Comparison of ENCODE assay signal across 11 cellular contexts in genomic region chr11:114161486-114162250, GRCh38.
DNase-seq lines count a peak whose midpoint lies in the region; ATAC-seq, FAIRE-seq and TF ChIP-seq lines count a peak whose summit lies in the region.
"Had no signal": no experiment of that assay in that cellular context is flagged by ENCODE, and none has a peak within 500 bp of the region (broad histone marks: within the 10 kb centered on the region; RNA-seq: fewer than 3 reads in every experiment).

No MANE protein-coding gene starts in this region.

- no peak for TF ChIP-seq CTCF in CD4-positive, alpha-beta T cell (IDR thresholded peaks at IDR 0.05)
- TF ChIP-seq CTCF in VCaP (conservative IDR thresholded peaks at IDR 0.05) (no peak), right lobe of liver (IDR thresholded peaks at IDR 0.05) (no peak)

- 80% methylated on average over 8 of the region's 9 CpGs for WGBS in right lobe of liver (ENCODE audit: insufficient coverage, low coverage, low lambda C conversion rate, missing lambda C conversion rate)
- WGBS in small intestine, 3 donors, result 87 to 90% (median 88%) methylated on average over 9 of the region's 9 CpGs

- H3K4me1 ChIP-seq in right lobe of liver (peaks cover 0 to 96% (median 54%) of the 10 kb centered on the region in 4 donors), small intestine (ENCODE audit: control insufficient read depth in 2 of 2, insufficient read depth in 1 of 2, low read depth in 1 of 2, low read length in 1 of 2) (peaks cover 48 to 57% of the 10 kb centered on the region in 2 donors)

- no peaks in the 10 kb centered on the region for H3K9me3 ChIP-seq in CD4-positive, alpha-beta T cell (ENCODE audit: control insufficient read depth, low read length)
- H3K9me3 ChIP-seq in right lobe of liver (no peaks in the 10 kb centered on the region), small intestine (ENCODE audit: control insufficient read depth, low read depth) (no peaks in the 10 kb centered on the region)

- ATAC-seq in CD4-positive, alpha-beta T cell (ENCODE audit: poor library complexity), result no peak
- ATAC-seq in right lobe of liver (no peak), HG02852 (IDR thresholded peaks at IDR 0.05; ENCODE audit: unreplicated experiment) (no peak)

- no peaks in the 10 kb centered on the region for H3K36me3 Mint-ChIP-seq in CD4-positive, alpha-beta T cell (ENCODE audit: low read depth)

- POLR2A ChIA-PET in CD4-positive, alpha-beta T cell (lab: Charles Lee), result interaction anchor here (0.7 to 6.3 kb wide), 4 partner anchors 8 to 32 kb away, joined by 3 to 53 read pairs (median 35); no protein-coding TSS in a partner anchor

- CTCF ChIA-PET in CD4-positive, alpha-beta T cell (lab: Charles Lee), result no interaction called here

- H3K4me3 ChIP-seq in right lobe of liver (no peak overlapping the region), small intestine (ENCODE audit: low read depth in 1 of 2, low read length in 2 of 2) (no peak overlapping the region)

- TF ChIP-seq POLR2A in right lobe of liver (IDR thresholded peaks at IDR 0.05), result no peak

- FAIRE-seq in small intestine (lab: Jason Lieb, UNC), result no peak
- FAIRE-seq: GM18507 had no signal

- peak overlapping the region; percentile 30 for H3K4me3 Mint-ChIP-seq in CD4-positive, alpha-beta T cell

- H3K27me3 Mint-ChIP-seq in CD4-positive, alpha-beta T cell, result no peaks in the 10 kb centered on the region

- H3K27me3 ChIP-seq in CD4-positive, alpha-beta T cell (ENCODE audit: control insufficient read depth, insufficient read depth, low read length), result no peaks in the 10 kb centered on the region
- H3K27me3 ChIP-seq in right lobe of liver (no peaks in the 10 kb centered on the region), small intestine (ENCODE audit: control insufficient read depth in 2 of 2, insufficient read depth in 2 of 2, low read length in 2 of 2) (no peaks in the 10 kb centered on the region)

- DNase-seq in CD4-positive, alpha-beta T cell, result no peak
- DNase-seq in right lobe of liver (no peak), small intestine (no peak), GM19240 (ENCODE audit: insufficient read length, low spot score) (no peak), A172 (ENCODE audit: low spot score) (no peak)
- no peak for DNase-seq in stimulated activated naive CD4-positive, alpha-beta T cell treated with Interleukin-2 at 50 U/mL for 16 hours (lab: John Stamatoyannopoulos, UW)
- DNase-seq: activated CD4-positive, alpha-beta T cell treated with anti-CD3 and anti-CD28 coated beads, Interleukin-2, amount 50 U/mL, for 1 hour; stimulated activated naive CD8-positive, alpha-beta T cell treated with anti-CD3 and anti-CD28 coated beads, Interleukin-15, Interleukin-2, amounts not matched to agents 100 U/mL and 50 U/mL, for 24 hours had no signal

- no peak overlapping the region for H3K27ac ChIP-seq in CD4-positive, alpha-beta T cell (ENCODE audit: low read depth, low read length)
- H3K27ac ChIP-seq in VCaP, result peak overlapping the region; percentile 100
- peak overlapping the region; percentile 82 to 98 (median 93) for H3K27ac ChIP-seq in right lobe of liver
- H3K27ac ChIP-seq in small intestine (ENCODE audit: low read depth in 1 of 2, low read length in 1 of 2), result peak overlapping the region; percentile 80 to 95

- H3K36me3 ChIP-seq in right lobe of liver (peaks cover 0 to 20% (median 6%) of the 10 kb centered on the region in 4 donors), small intestine (ENCODE audit: control insufficient read depth in 2 of 2, insufficient read depth in 2 of 2, low read length in 2 of 2) (peaks cover 0 to 2% of the 10 kb centered on the region in 2 donors)

- H3K27ac Mint-ChIP-seq in CD4-positive, alpha-beta T cell, result peak overlapping the region; percentile 79

- no peaks in the 10 kb centered on the region for H3K9me3 Mint-ChIP-seq in CD4-positive, alpha-beta T cell

- intact Hi-C loops in CD4-positive, alpha-beta T cell (cut with DNase I, micrococcal nuclease), result loop anchor here (2.0 to 10.0 kb wide), 7 partner anchors 21 to 287 kb away; partner anchors contain the start of genes C11orf71 (in 1 of the 2), RBM7 (in 1 of the 2) and USP28 (in 1 of the 2)
- intact Hi-C loops in right lobe of liver (cut with DNase I), result no loop called here

- H3K4me1 Mint-ChIP-seq in CD4-positive, alpha-beta T cell (ENCODE audit: low read depth), result peaks cover 97% of the 10 kb centered on the region

Comparison
In these comparisons a context has a peak if more than half of its experiments do, and no peak if none do; other contexts are left out.
1. intact Hi-C loops: an anchor here in CD4-positive, alpha-beta T cell (2.0 to 10.0 kb wide); none called in right lobe of liver.